In genomic region chr17:31392856-31393748, GRCh38 we compare ENCODE assay signal across 13 cellular contexts. TPM values are rescaled to one million over a fixed set of nuclear protein-coding genes. Genes with fewer than 3 reads are reported as not detected.
DNase-seq lines count a peak whose midpoint lies in the region; ATAC-seq, FAIRE-seq and TF ChIP-seq lines count a peak whose summit lies in the region.
"Had no signal": no experiment of that assay in that cellular context is flagged by ENCODE, and none has a peak within 500 bp of the region (broad histone marks: within the 10 kb centered on the region; RNA-seq: fewer than 3 reads in every experiment).

No MANE protein-coding gene starts in this region.

- H3K9me2 ChIP-seq in SK-N-SH, result no peaks in the 10 kb centered on the region

- no peaks in the 10 kb centered on the region for H3K4me1 Mint-ChIP-seq in progenitor cell of endocrine pancreas (ENCODE audit: low read depth)

- peak overlapping the region; percentile 63 for H3K27ac Mint-ChIP-seq in progenitor cell of endocrine pancreas

- DNase-seq in SK-N-SH (no peak), WERI-Rb-1 (no peak), epithelial cell of esophagus (ENCODE audit: low read depth) (peak; percentile 72), progenitor cell of endocrine pancreas (ENCODE audit: low spot score, unreplicated experiment) (no peak), NCI-H345 treated with DMSO at 0.1 percent for 48 hours (lab: John Stamatoyannopoulos, UW; ENCODE audit: unreplicated experiment) (no peak), GM12892 (ENCODE audit: insufficient read length) (no peak), Kasumi-1 (lab: John Stamatoyannopoulos, UW) (no peak)
- DNase-seq: 8988T, NCI-H2029 treated with DMSO at 0.1 percent for 48 hours, PC-9 had no signal

- H3K27me3 ChIP-seq in SK-N-SH (ENCODE audit: insufficient read depth) (no peaks in the 10 kb centered on the region), WERI-Rb-1 (ENCODE audit: insufficient read depth, low read depth, severe bottlenecking) (no peaks in the 10 kb centered on the region)
- H3K27me3 ChIP-seq: right lobe of liver had no signal

- H3K79me2 ChIP-seq in SK-N-SH (ENCODE audit: insufficient read depth), result no peaks in the 10 kb centered on the region

- H3K4me3 Mint-ChIP-seq in progenitor cell of endocrine pancreas (ENCODE audit: low read depth), result peak overlapping the region; percentile 60

- H3K4me1 ChIP-seq in SK-N-SH (ENCODE audit: control insufficient read depth in 1 of 2, insufficient read depth in 2 of 2, low read depth in 1 of 2, low read length in 1 of 2), result peaks cover 0 to 39% of the 10 kb centered on the region in 2 experiments; a peak in 2 of 4 replicates

- POLR2A ChIA-PET in SK-N-SH (lab: Yijun Ruan, JAX), result interaction anchor here (0.9 to 1.3 kb wide), 2 partner anchors 13 to 124 kb away, joined by 4 read pairs; no protein-coding TSS in a partner anchor

- peak overlapping the region in 1 of 2 experiments; percentile 57; a peak in 3 of 4 replicates for H3K4me3 ChIP-seq in SK-N-SH (ENCODE audit: low read depth in 2 of 2, low read length in 1 of 2)
- peak overlapping the region; percentile 81 for H3K4me3 ChIP-seq in WERI-Rb-1 (ENCODE audit: low read depth, low read length)
- no peak overlapping the region for H3K4me3 ChIP-seq in epithelial cell of esophagus (ENCODE audit: low read length)
- H3K4me3 ChIP-seq: PC-9, right lobe of liver had no signal

- peak overlapping the region in 1 of 2 experiments; percentile 72; a peak in 1 of 4 replicates for H3K27ac ChIP-seq in SK-N-SH (ENCODE audit: low read depth in 2 of 2, low read length in 1 of 2)
- H3K27ac ChIP-seq in WERI-Rb-1, result no peak overlapping the region
- H3K27ac ChIP-seq: ascending aorta, PC-9, right lobe of liver had no signal

- H3K9ac ChIP-seq in SK-N-SH, result no peak overlapping the region

- no peaks in the 10 kb centered on the region for H3K9me3 Mint-ChIP-seq in progenitor cell of endocrine pancreas (ENCODE audit: low read depth)

- no peaks in the 10 kb centered on the region for H3K36me3 ChIP-seq in SK-N-SH (replicated peaks in 1 of 2; ENCODE audit: control insufficient read depth in 1 of 2, insufficient read depth in 2 of 2, low read length in 1 of 2)
- no peaks in the 10 kb centered on the region; the same call in 1 of the 2 replicates for H3K36me3 ChIP-seq in WERI-Rb-1
- H3K36me3 ChIP-seq: ascending aorta, right lobe of liver had no signal

- 94% methylated on average over 11 of the region's 17 CpGs for WGBS in SK-N-SH (ENCODE audit: low lambda C conversion rate)

- no peak for TF ChIP-seq POLR2A in GM12892 (IDR thresholded peaks at IDR 0.05; ENCODE audit: low read depth, low read length)

- TF ChIP-seq EP300 in SK-N-SH (IDR thresholded peaks at IDR 0.05; ENCODE audit: borderline replicate concordance in 1 of 2, low read depth in 1 of 2, low read length in 1 of 2), result no peak

- H3K36me3 Mint-ChIP-seq in progenitor cell of endocrine pancreas (ENCODE audit: insufficient read depth), result no peaks in the 10 kb centered on the region

- H3K27me3 Mint-ChIP-seq in progenitor cell of endocrine pancreas, result peaks cover 73% of the 10 kb centered on the region

- CTCF ChIA-PET in SK-N-SH (lab: Yijun Ruan, JAX), result interaction anchor here (1.0 to 3.9 kb wide), 11 partner anchors 11 to 465 kb away, joined by 3 to 18 read pairs (median 5); no protein-coding TSS in a partner anchor

- ATAC-seq in SK-N-SH treated with all-trans-retinoic acid at 6 μM for 48 hours, result no peak
- ATAC-seq: right lobe of liver had no signal

- no peak for TF ChIP-seq RAD21 in SK-N-SH (IDR thresholded peaks at IDR 0.05; ENCODE audit: low read length)

- H4K20me1 ChIP-seq in SK-N-SH (ENCODE audit: insufficient read depth), result no peaks in the 10 kb centered on the region

- H3F3A ChIP-seq in SK-N-SH (replicated peaks; ENCODE audit: insufficient read depth), result peaks cover 3% of the 10 kb centered on the region

- H3K9me3 ChIP-seq in SK-N-SH, result no peaks in the 10 kb centered on the region
- no peaks in the 10 kb centered on the region for H3K9me3 ChIP-seq in WERI-Rb-1 (ENCODE audit: severe bottlenecking)
- H3K9me3 ChIP-seq: ascending aorta, right lobe of liver had no signal

- TF ChIP-seq CTCF in SK-N-SH (IDR thresholded peaks at IDR 0.05) (no peak), WERI-Rb-1 (IDR thresholded peaks at IDR 0.05; ENCODE audit: low read depth, low read length) (no peak), epithelial cell of esophagus (IDR thresholded peaks at IDR 0.05; ENCODE audit: insufficient read depth, low read depth, low read length, missing control alignments) (no peak), progenitor cell of endocrine pancreas (IDR thresholded peaks at IDR 0.05; ENCODE audit: unreplicated experiment) (no peak)

- no peak for FAIRE-seq in GM12892 (lab: Jason Lieb, UNC)

- H3K4me2 ChIP-seq in SK-N-SH, result peak overlapping the region; percentile 70
- H3K4me2 ChIP-seq: PC-9 had no signal

- H2AFZ ChIP-seq in SK-N-SH (ENCODE audit: low read depth), result no peak overlapping the region
- H2AFZ ChIP-seq: PC-9 had no signal

TF ChIP-seq in SK-N-SH, 30 proteins besides CTCF, POLR2A, EP300 and RAD21:
- TF ChIP-seq ELF1 (IDR thresholded peaks at IDR 0.05), result no peak
- TF ChIP-seq, protein P1, sequence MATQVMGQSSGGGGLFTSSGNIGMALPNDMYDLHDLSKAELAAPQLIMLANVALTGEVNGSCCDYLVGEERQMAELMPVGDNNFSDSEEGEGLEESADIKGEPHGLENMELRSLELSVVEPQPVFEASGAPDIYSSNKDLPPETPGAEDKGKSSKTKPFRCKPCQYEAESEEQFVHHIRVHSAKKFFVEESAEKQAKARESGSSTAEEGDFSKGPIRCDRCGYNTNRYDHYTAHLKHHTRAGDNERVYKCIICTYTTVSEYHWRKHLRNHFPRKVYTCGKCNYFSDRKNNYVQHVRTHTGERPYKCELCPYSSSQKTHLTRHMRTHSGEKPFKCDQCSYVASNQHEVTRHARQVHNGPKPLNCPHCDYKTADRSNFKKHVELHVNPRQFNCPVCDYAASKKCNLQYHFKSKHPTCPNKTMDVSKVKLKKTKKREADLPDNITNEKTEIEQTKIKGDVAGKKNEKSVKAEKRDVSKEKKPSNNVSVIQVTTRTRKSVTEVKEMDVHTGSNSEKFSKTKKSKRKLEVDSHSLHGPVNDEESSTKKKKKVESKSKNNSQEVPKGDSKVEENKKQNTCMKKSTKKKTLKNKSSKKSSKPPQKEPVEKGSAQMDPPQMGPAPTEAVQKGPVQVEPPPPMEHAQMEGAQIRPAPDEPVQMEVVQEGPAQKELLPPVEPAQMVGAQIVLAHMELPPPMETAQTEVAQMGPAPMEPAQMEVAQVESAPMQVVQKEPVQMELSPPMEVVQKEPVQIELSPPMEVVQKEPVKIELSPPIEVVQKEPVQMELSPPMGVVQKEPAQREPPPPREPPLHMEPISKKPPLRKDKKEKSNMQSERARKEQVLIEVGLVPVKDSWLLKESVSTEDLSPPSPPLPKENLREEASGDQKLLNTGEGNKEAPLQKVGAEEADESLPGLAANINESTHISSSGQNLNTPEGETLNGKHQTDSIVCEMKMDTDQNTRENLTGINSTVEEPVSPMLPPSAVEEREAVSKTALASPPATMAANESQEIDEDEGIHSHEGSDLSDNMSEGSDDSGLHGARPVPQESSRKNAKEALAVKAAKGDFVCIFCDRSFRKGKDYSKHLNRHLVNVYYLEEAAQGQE (IDR thresholded peaks at IDR 0.05; ENCODE audit: low read depth, low read length), result peak; percentile 84; the same call in 1 of the 2 replicates
TF ChIP-seq in SK-N-SH: peak in this region for 1.

TF ChIP-seq in SK-N-SH treated with all-trans-retinoic acid at 6 μM for 48 hours, 23 proteins besides CTCF, POLR2A, EP300 and RAD21:
- no peak for TF ChIP-seq OSR1 (CRISPR knock-in tag; IDR thresholded peaks at IDR 0.05)
- no peak for TF ChIP-seq PPARA (CRISPR knock-in tag; IDR thresholded peaks at IDR 0.05; ENCODE audit: borderline replicate concordance)
- no peak for TF ChIP-seq ARNTL (CRISPR knock-in tag; IDR thresholded peaks at IDR 0.05; ENCODE audit: borderline replicate concordance, low read depth)
- no peak for TF ChIP-seq GLIS3 (CRISPR knock-in tag; IDR thresholded peaks at IDR 0.05)
- TF ChIP-seq TSHZ2 (CRISPR knock-in tag; IDR thresholded peaks at IDR 0.05), result no peak
- TF ChIP-seq ZNF8 (CRISPR knock-in tag; IDR thresholded peaks at IDR 0.05), result no peak

RNA-seq across cellular contexts. Expression of gene RAB11FIP4, which starts 1.6 kb away (rescaled TPM):
- polyA plus RNA-seq in SK-N-SH (2012; rRNA removed), result 7.1 and 9.4 TPM in 2 replicates
- polyA plus RNA-seq in SK-N-SH (2012; cell fraction: cytosol; rRNA removed), result 7.0 and 10.5 TPM in 2 replicates
- polyA plus RNA-seq in SK-N-SH (2012; cell fraction: nucleus; rRNA removed), result 5.4 and 6.5 TPM in 2 replicates
- total RNA-seq in progenitor cell of endocrine pancreas, result 65.5 and 66.1 TPM in 2 replicates
- 3.0 TPM for polyA plus RNA-seq in GM12892 (2012; ENCODE audit: missing spikeins)
